17 cellular contexts compared by ENCODE assay signal in genomic region chr17:61450641-61451537, GRCh38. TPM values are rescaled to one million over a fixed set of nuclear protein-coding genes. Genes with fewer than 3 reads are reported as not detected.
DNase-seq lines count a peak whose midpoint lies in the region; ATAC-seq and TF ChIP-seq lines count a peak whose summit lies in the region.
"Had no signal": no experiment of that assay in that cellular context is flagged by ENCODE, and none has a peak within 500 bp of the region (broad histone marks: within the 10 kb centered on the region; RNA-seq: fewer than 3 reads in every experiment).

No MANE protein-coding gene starts in this region.

- no peaks in the 10 kb centered on the region for H3K4me1 ChIP-seq in iPS-20b (ENCODE audit: insufficient read depth, low read length)
- H3K4me1 ChIP-seq in stomach: peaks cover 25 to 38% (median 28%) of the 10 kb centered on the region in 4 donors
- H3K4me1 ChIP-seq in transverse colon: peaks cover 18 to 30% (median 21%) of the 10 kb centered on the region in 4 donors
- peaks cover 0 to 5% of the 10 kb centered on the region in 2 donors for H3K4me1 ChIP-seq in gastrocnemius medialis

- CTCF ChIA-PET in WTC11 (lab: Charles Lee): interaction anchor here (1.5 to 4.3 kb wide), 3 partner anchors 12 to 124 kb away, joined by 3 to 33 read pairs (median 18); no protein-coding TSS in a partner anchor

- TF ChIP-seq POLR2A in stomach (IDR thresholded peaks at IDR 0.05) (no peak), transverse colon (IDR thresholded peaks at IDR 0.05) (no peak), gastrocnemius medialis (IDR thresholded peaks at IDR 0.05) (no peak)

- no peak overlapping the region for H3K27ac Mint-ChIP-seq in activated naive CD8-positive, alpha-beta T cell
- H3K27ac Mint-ChIP-seq in activated naive CD8-positive, alpha-beta T cell treated with anti-CD3 and anti-CD28 coated beads, Interleukin-2, amount 50 U/mL, for 24 hours: no peak overlapping the region
- H3K27ac Mint-ChIP-seq in WTC11: no peak overlapping the region
- H3K27ac Mint-ChIP-seq: activated CD4-positive, alpha-beta T cell treated with anti-CD3 and anti-CD28 coated beads for 36 hours had no signal

- H3K4me1 Mint-ChIP-seq in activated naive CD8-positive, alpha-beta T cell (ENCODE audit: low read depth): peaks cover 28% of the 10 kb centered on the region
- H3K4me1 Mint-ChIP-seq in activated naive CD8-positive, alpha-beta T cell treated with anti-CD3 and anti-CD28 coated beads, Interleukin-2, amount 50 U/mL, for 24 hours: peaks cover 19% of the 10 kb centered on the region
- H3K4me1 Mint-ChIP-seq in WTC11: peaks cover 44% of the 10 kb centered on the region

- intact Hi-C loops in stomach (cut with DNase I; ENCODE audit: low total_unique reads) (no loop called here), transverse colon (cut with DNase I; ENCODE audit: low total_unique reads) (no loop called here), gastrocnemius medialis (cut with DNase I; ENCODE audit: low total_unique reads) (no loop called here)

- POLR2A ChIA-PET in WTC11 (lab: Charles Lee): no interaction called here

- no peak overlapping the region for H3K27ac ChIP-seq in iPS-20b (ENCODE audit: low read length)
- no peak overlapping the region for H3K27ac ChIP-seq in stomach
- no peak overlapping the region for H3K27ac ChIP-seq in transverse colon
- H3K27ac ChIP-seq in gastrocnemius medialis: no peak overlapping the region
- H3K27ac ChIP-seq: esophagus squamous epithelium, SK-N-MC had no signal

- H3K36me3 Mint-ChIP-seq in activated naive CD8-positive, alpha-beta T cell: peaks cover 3% of the 10 kb centered on the region
- H3K36me3 Mint-ChIP-seq in activated naive CD8-positive, alpha-beta T cell treated with anti-CD3 and anti-CD28 coated beads, Interleukin-2, amount 50 U/mL, for 24 hours (ENCODE audit: low read depth): no peaks in the 10 kb centered on the region
- no peaks in the 10 kb centered on the region for H3K36me3 Mint-ChIP-seq in WTC11

- H3K4me3 Mint-ChIP-seq in activated naive CD8-positive, alpha-beta T cell: peak overlapping the region; percentile 79
- no peak overlapping the region for H3K4me3 Mint-ChIP-seq in activated naive CD8-positive, alpha-beta T cell treated with anti-CD3 and anti-CD28 coated beads, Interleukin-2, amount 50 U/mL, for 24 hours
- H3K4me3 Mint-ChIP-seq in WTC11: peak overlapping the region; percentile 55
- H3K4me3 Mint-ChIP-seq: activated CD4-positive, alpha-beta T cell treated with anti-CD3 and anti-CD28 coated beads for 36 hours had no signal

- DNase-seq in activated naive CD8-positive, alpha-beta T cell treated with anti-CD3 and anti-CD28 coated beads, Interleukin-2, amount 50 U/mL, for 24 hours: no peak
- DNase-seq in WTC11 (ENCODE audit: low spot score) (no peak), stomach (no peak), NCI-H446 (lab: John Stamatoyannopoulos, UW) (no peak), transverse colon (no peak), gastrocnemius medialis (no peak)
- DNase-seq: activated effector memory CD4-positive, alpha-beta T cell treated with Interleukin-2 at 50 U/mL for 16 hours; esophagus squamous epithelium; NCI-H1930; NK-92 treated with Interleukin-12 subunit alpha and Interleukin-12 subunit beta, amount 100 ng/mL, for 24 hours; small intestine had no signal

- no peaks in the 10 kb centered on the region for H3K9me3 Mint-ChIP-seq in activated naive CD8-positive, alpha-beta T cell (ENCODE audit: low read depth)
- H3K9me3 Mint-ChIP-seq in activated naive CD8-positive, alpha-beta T cell treated with anti-CD3 and anti-CD28 coated beads, Interleukin-2, amount 50 U/mL, for 24 hours: no peaks in the 10 kb centered on the region
- H3K9me3 Mint-ChIP-seq in WTC11: no peaks in the 10 kb centered on the region

- no peak overlapping the region for H3K9ac ChIP-seq in iPS-20b (ENCODE audit: low read depth, low read length)

- no peak for TF ChIP-seq CTCF in WTC11 (IDR thresholded peaks at IDR 0.05)
- no peak for TF ChIP-seq CTCF in stomach (IDR thresholded peaks at IDR 0.05)
- no peak for TF ChIP-seq CTCF in transverse colon (IDR thresholded peaks at IDR 0.05)
- TF ChIP-seq CTCF in gastrocnemius medialis (IDR thresholded peaks at IDR 0.05 in 4 of 5, conservative IDR thresholded peaks at IDR 0.05 in 1 of 5): no peak

- peaks cover 100% of the 10 kb centered on the region for H3K27me3 ChIP-seq in iPS-20b (ENCODE audit: insufficient read depth, low read length)
- peaks cover 39 to 88% (median 55%) of the 10 kb centered on the region in 3 donors for H3K27me3 ChIP-seq in stomach
- peaks cover 99% of the 10 kb centered on the region for H3K27me3 ChIP-seq in transverse colon
- peaks cover 38 to 64% (median 50%) of the 10 kb centered on the region in 3 donors for H3K27me3 ChIP-seq in gastrocnemius medialis

- H3K4me3 ChIP-seq in iPS-20b (ENCODE audit: low read length): peak overlapping the region; percentile 49; the same call in 1 of the 2 replicates
- peak overlapping the region in 3 of 4 donors; percentile 30 to 49 (median 31) for H3K4me3 ChIP-seq in stomach
- H3K4me3 ChIP-seq in transverse colon: peak overlapping the region in 1 of 4 donors; percentile 42
- no peak overlapping the region for H3K4me3 ChIP-seq in gastrocnemius medialis
- H3K4me3 ChIP-seq: SK-N-MC had no signal

- 56 to 67% (median 63%) methylated on average over 15 to 19 of the region's 19 CpGs for WGBS in stomach, 5 donors
- WGBS in transverse colon (ENCODE audit: low coverage in 1 of 2), 2 donors: 77 to 100% methylated on average over 2 to 19 of the region's 19 CpGs

- TF ChIP-seq EP300 in stomach (IDR thresholded peaks at IDR 0.05): no peak
- no peak for TF ChIP-seq EP300 in transverse colon (IDR thresholded peaks at IDR 0.05; ENCODE audit: low read depth)

- no peaks in the 10 kb centered on the region for H3K36me3 ChIP-seq in iPS-20b (ENCODE audit: insufficient read depth, low read depth, low read length)
- H3K36me3 ChIP-seq in stomach: no peaks in the 10 kb centered on the region
- H3K36me3 ChIP-seq in transverse colon: no peaks in the 10 kb centered on the region
- no peaks in the 10 kb centered on the region for H3K36me3 ChIP-seq in gastrocnemius medialis
- H3K36me3 ChIP-seq: esophagus squamous epithelium had no signal

- peaks cover 38% of the 10 kb centered on the region for H3K27me3 Mint-ChIP-seq in activated naive CD8-positive, alpha-beta T cell
- H3K27me3 Mint-ChIP-seq in activated naive CD8-positive, alpha-beta T cell treated with anti-CD3 and anti-CD28 coated beads, Interleukin-2, amount 50 U/mL, for 24 hours: peaks cover 59% of the 10 kb centered on the region
- H3K27me3 Mint-ChIP-seq in WTC11 (ENCODE audit: low read depth): peaks cover 97% of the 10 kb centered on the region

- H3K9me3 ChIP-seq in iPS-20b (ENCODE audit: insufficient read depth, low read depth, low read length) (no peaks in the 10 kb centered on the region; the same call in 1 of the 2 replicates), stomach (peaks cover 0 to 20% (median 0%) of the 10 kb centered on the region in 4 donors), transverse colon (no peaks in the 10 kb centered on the region), gastrocnemius medialis (no peaks in the 10 kb centered on the region)
- H3K9me3 ChIP-seq: esophagus squamous epithelium had no signal

- in situ Hi-C loops in transverse colon (cut with MboI; ENCODE audit: low pct_ligation_motif_present in 1 of 4, low pct_unique_long_range_greater_than_20kb in 1 of 4, low sequenced_read_pairs in 3 of 4): no loop called here
- in situ Hi-C loops in gastrocnemius medialis (cut with MboI; ENCODE audit: low sequenced_read_pairs in 4 of 4): no loop called here

- no peak for ATAC-seq in activated naive CD8-positive, alpha-beta T cell treated with anti-CD3 and anti-CD28 coated beads, Interleukin-2, amount 50 U/mL, for 24 hours
- ATAC-seq in WTC11 (peak; percentile 32), gastrocnemius medialis (no peak)

TF ChIP-seq in WTC11, 78 proteins besides CTCF, POLR2A, EP300 and RAD21:
- no peak for TF ChIP-seq ZNF232 (CRISPR knock-in tag; IDR thresholded peaks at IDR 0.05)
TF ChIP-seq in WTC11: peak in this region for 0.

RNA-seq across cellular contexts. Expression of gene TBX4, which starts 1.3 kb away (rescaled TPM):
- not detected in 3 replicates for total RNA-seq in WTC11 (2021)
- total RNA-seq in stomach: under 1 TPM in 1 of 5 donors, not detected in 4; 0.73 TPM
- polyA plus RNA-seq in stomach: under 1 TPM in 1 of 3 donors, not detected in 2; 0.08 TPM
- total RNA-seq in transverse colon: 1 to 10 TPM in 1 of 4 donors, not detected in 3; 2.4 TPM
- total RNA-seq in gastrocnemius medialis: not detected
- total RNA-seq: activated CD4-positive, alpha-beta T cell treated with anti-CD3 and anti-CD28 coated beads for 36 hours; cerebellum; Daoy; esophagus squamous epithelium had no signal
- polyA plus RNA-seq: small intestine had no signal

RNA-seq across cellular contexts. Expression of gene TBX2, which starts 51.2 kb away (rescaled TPM):
- total RNA-seq in WTC11 (2021) (0.09 to 0.41 TPM (median 0.21 TPM) in 3 replicates), stomach (10 to 100 TPM in 4 of 5 donors, under 1 TPM in 1; 0.58 to 31.6 (median 22.3) TPM), transverse colon (10 to 100 TPM in 2 of 4 donors, 1 to 10 TPM in 2; 2.6 to 13.5 (median 8.7) TPM), gastrocnemius medialis (10 to 100 TPM in 1 of 4 donors, 1 to 10 TPM in 3; 4.2 to 10.4 (median 6.4) TPM)
- polyA plus RNA-seq in stomach: 10 to 100 TPM in 2 of 3 donors, 1 to 10 TPM in 1; 9.4 to 27.0 (median 21.8) TPM
- total RNA-seq: activated CD4-positive, alpha-beta T cell treated with anti-CD3 and anti-CD28 coated beads for 36 hours had no signal

Comparison
In these comparisons a context has a peak if more than half of its experiments do, and no peak if none do; other contexts are left out.
1. H3K4me3 ChIP-seq: peak in iPS-20b (single experiment) and stomach (3 of 4); none in gastrocnemius medialis (0 of 4).